Comparison of ENCODE assay signal across 17 cellular contexts in genomic region chr7:139721844-139722243, GRCh38. TPM values are rescaled to one million over a fixed set of nuclear protein-coding genes. Genes with fewer than 3 reads are reported as not detected.
DNase-seq lines count a peak whose midpoint lies in the region; ATAC-seq, FAIRE-seq and TF ChIP-seq lines count a peak whose summit lies in the region.
"Had no signal": no experiment of that assay in that cellular context is flagged by ENCODE, and none has a peak within 500 bp of the region (broad histone marks: within the 10 kb centered on the region; RNA-seq: fewer than 3 reads in every experiment).

No MANE protein-coding gene starts in this region.

- H3K9me3 ChIP-seq in adipocyte (ENCODE audit: control insufficient read depth, low read length) (no peaks in the 10 kb centered on the region), lung (ENCODE audit: control insufficient read depth in 2 of 2, insufficient read depth in 1 of 2, low read length in 1 of 2) (no peaks in the 10 kb centered on the region), stomach (no peaks in the 10 kb centered on the region), ovary (no peaks in the 10 kb centered on the region)
- H3K9me3 ChIP-seq: esophagus muscularis mucosa had no signal

- DNase-seq in GM12892 (ENCODE audit: insufficient read length) = no peak
- no peak for DNase-seq in adipocyte (ENCODE audit: low read depth)
- no peak for DNase-seq in lung (ENCODE audit: low spot score)
- no peak for DNase-seq in stomach
- no peak for DNase-seq in COLO668 (lab: John Stamatoyannopoulos, UW; ENCODE audit: unreplicated experiment)
- DNase-seq in ovary = no peak
- DNase-seq: activated CD4-positive, CD25-positive, alpha-beta regulatory T cell; activated CD8-positive, alpha-beta memory T cell treated with anti-CD3 and anti-CD28 coated beads for 24 hours; GF-D8; NCI-H1417 treated with DMSO at 0.1 percent for 48 hours; NCI-H2171 treated with DMSO at 0.1 percent for 48 hours; NCI-H748 treated with DMSO at 0.1 percent for 48 hours; OCI-M1 had no signal

- TF ChIP-seq CTCF in lung (IDR thresholded peaks at IDR 0.05; ENCODE audit: control extremely low read depth, extremely low read depth) (no peak), stomach (IDR thresholded peaks at IDR 0.05) (no peak), ovary (IDR thresholded peaks at IDR 0.05) (no peak)

- WGBS in lung, 2 donors = 51 to 53% methylated on average over 1 of the region's 1 CpG
- WGBS in stomach, 5 donors = 29 to 56% (median 38%) methylated on average over 1 of the region's 1 CpG
- WGBS in ovary, 3 donors = 65 to 83% (median 67%) methylated on average over 1 of the region's 1 CpG

- no peak overlapping the region for H3K4me3 ChIP-seq in adipocyte (ENCODE audit: low read length)
- H3K4me3 ChIP-seq in lung = no peak overlapping the region
- H3K4me3 ChIP-seq in stomach = no peak overlapping the region
- no peak overlapping the region for H3K4me3 ChIP-seq in ovary
- H3K4me3 ChIP-seq: esophagus muscularis mucosa had no signal

- intact Hi-C loops in stomach (cut with DNase I; ENCODE audit: low total_unique reads) (no loop called here), ovary (cut with DNase I) (no loop called here)

- H3K27ac ChIP-seq in lung (ENCODE audit: low read depth in 1 of 2, low read length in 1 of 2) (peak overlapping the region; percentile 26 to 57), stomach (peak overlapping the region in 4 of 5 donors; percentile 44 to 74 (median 56)), ovary (no peak overlapping the region)
- H3K27ac ChIP-seq: esophagus muscularis mucosa had no signal

- no peak for ATAC-seq in lung (ENCODE audit: insufficient read depth, low FRiP score)
- ATAC-seq in HG03108 (IDR thresholded peaks at IDR 0.05; ENCODE audit: unreplicated experiment) = no peak

- H3K4me1 ChIP-seq in adipocyte (ENCODE audit: control insufficient read depth, insufficient read depth, low read length) (peaks cover 65% of the 10 kb centered on the region), lung (ENCODE audit: control insufficient read depth in 2 of 2, insufficient read depth in 2 of 2, low read length in 2 of 2) (peaks cover 7 to 38% of the 10 kb centered on the region in 2 donors), stomach (peaks cover 26 to 84% (median 54%) of the 10 kb centered on the region in 4 donors), ovary (ENCODE audit: insufficient read depth) (peaks cover 2% of the 10 kb centered on the region)

- H3K36me3 ChIP-seq in adipocyte (ENCODE audit: control insufficient read depth, insufficient read depth, low read length, severe bottlenecking) (peaks cover 2% of the 10 kb centered on the region), lung (ENCODE audit: control insufficient read depth in 2 of 2, insufficient read depth in 2 of 2, low read length in 2 of 2) (no peaks in the 10 kb centered on the region), stomach (peaks cover 0 to 3% (median 2%) of the 10 kb centered on the region in 4 donors), ovary (no peaks in the 10 kb centered on the region)

- H3K27me3 ChIP-seq in adipocyte (replicated peaks; ENCODE audit: control insufficient read depth, insufficient read depth, low read length) (no peaks in the 10 kb centered on the region), lung (ENCODE audit: control insufficient read depth, insufficient read depth) (no peaks in the 10 kb centered on the region), stomach (no peaks in the 10 kb centered on the region), ovary (no peaks in the 10 kb centered on the region)
- H3K27me3 ChIP-seq: esophagus muscularis mucosa had no signal

- TF ChIP-seq EP300 in stomach (IDR thresholded peaks at IDR 0.05) = no peak
- no peak for TF ChIP-seq EP300 in ovary (IDR thresholded peaks at IDR 0.05)

- no peak for TF ChIP-seq POLR2A in GM12892 (IDR thresholded peaks at IDR 0.05; ENCODE audit: low read depth, low read length)
- no peak for TF ChIP-seq POLR2A in stomach (IDR thresholded peaks at IDR 0.05)
- no peak for TF ChIP-seq POLR2A in ovary (IDR thresholded peaks at IDR 0.05)

- FAIRE-seq in GM12892 (lab: Jason Lieb, UNC) = peak; percentile 62
- FAIRE-seq: bronchial epithelial cell, GM12891 had no signal

- peak overlapping the region; percentile 66 for H3K9ac ChIP-seq in adipocyte (ENCODE audit: low read length)

RNA-seq across cellular contexts. Expression of gene HIPK2, which starts 56.0 kb away (rescaled TPM):
- 26.3 TPM for polyA plus RNA-seq in GM12892 (2012; ENCODE audit: missing spikeins)
- total RNA-seq in lung (10 to 100 TPM; 22.6 to 65.1 TPM), stomach (100 to 1,000 TPM in 1 of 5 donors, 10 to 100 TPM in 3, 1 to 10 TPM in 1; 9.3 to 103 (median 60.7) TPM), ovary (10 to 100 TPM in 6 of 7 donors, 1 to 10 TPM in 1; 9.9 to 38.4 (median 35.1) TPM)
- polyA plus RNA-seq in lung (10 to 100 TPM in 1 of 2 donors, 1 to 10 TPM in 1; 8.7 to 13.9 TPM), stomach (10 to 100 TPM in 2 of 3 donors, 1 to 10 TPM in 1; 3.4 to 45.0 (median 10.7) TPM), ovary (10 to 100 TPM in 1 of 2 donors, 1 to 10 TPM in 1; 7.3 to 14.8 TPM)

Comparison
In these comparisons a context has a peak if more than half of its experiments do, and no peak if none do; other contexts are left out.
1. H3K27ac ChIP-seq: peak in lung (2 of 2) and stomach (4 of 5); none in ovary (0 of 2).